Comparison of ENCODE assay signal across 11 cellular contexts in the genomic region with DNA sequence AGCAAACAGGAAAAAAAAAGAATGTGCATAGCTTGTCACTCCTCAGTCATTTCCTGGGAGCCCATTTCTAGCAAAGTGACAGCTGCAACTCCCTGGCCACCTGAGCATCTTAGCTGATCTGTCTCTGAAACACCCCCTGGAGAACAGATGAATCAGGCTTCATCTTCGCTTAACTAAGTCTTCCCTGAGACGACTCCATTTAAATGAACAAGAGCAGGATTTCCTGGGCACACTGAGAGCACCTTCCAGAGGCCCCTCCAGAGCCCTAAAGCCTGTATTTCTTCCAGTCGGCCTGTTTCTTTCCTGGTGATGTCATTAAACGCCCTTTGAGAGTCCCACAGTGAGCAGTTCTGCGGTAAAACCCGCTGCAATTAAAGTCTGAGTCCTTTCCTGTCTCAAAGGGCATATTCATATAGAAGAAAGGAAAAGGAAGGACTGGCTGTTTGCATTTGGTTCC. TPM values are rescaled to one million over a fixed set of nuclear protein-coding genes. Genes with fewer than 3 reads are reported as not detected.
DNase-seq lines count a peak whose midpoint lies in the region; ATAC-seq, FAIRE-seq and TF ChIP-seq lines count a peak whose summit lies in the region.
"Had no signal": no experiment of that assay in that cellular context is flagged by ENCODE, and none has a peak within 500 bp of the region (broad histone marks: within the 10 kb centered on the region; RNA-seq: fewer than 3 reads in every experiment).

No MANE protein-coding gene starts in this region.

- H3K9me3 Mint-ChIP-seq in immature natural killer cell = no peaks in the 10 kb centered on the region

- H3K36me3 ChIP-seq in RWPE2 (ENCODE audit: low read depth) = peaks cover 100% of the 10 kb centered on the region

- no peak for TF ChIP-seq CTCF in RWPE2 (IDR thresholded peaks at IDR 0.05; ENCODE audit: poor library complexity, severe bottlenecking)

- peak overlapping the region; percentile 95 for H3K27ac ChIP-seq in RWPE2 (ENCODE audit: poor library complexity, severe bottlenecking)
- H3K27ac ChIP-seq: left lung had no signal

- no peak for FAIRE-seq in GM19239 (lab: Jason Lieb, UNC)

- peak overlapping the region in 2 of 6 donors; percentile 36 to 72 for H3K27ac Mint-ChIP-seq in immature natural killer cell

- peak; percentile 8 for DNase-seq in stimulated activated CD4-positive, alpha-beta T cell treated with anti-CD3 and anti-CD28 coated beads, Interleukin-1b, Interleukin-23, amount 100 ng/mL, for 48 hours
- DNase-seq in stimulated activated CD4-positive, alpha-beta T cell treated with anti-CD3 and anti-CD28 coated beads, Interleukin-12 subunit alpha, Interleukin-12 subunit beta, amount 100 ng/mL, for 4 hours = no peak
- DNase-seq in RWPE2 (ENCODE audit: low spot score) (no peak), glomerular visceral epithelial cell (ENCODE audit: extremely low spot score) (peak; percentile 84), immature natural killer cell (no peak), GM19239 (ENCODE audit: insufficient read length, low spot score) (no peak)
- DNase-seq in stimulated activated CD4-positive, alpha-beta T cell treated with anti-CD3 and anti-CD28 coated beads, Interleukin-4, amount 100 ng/mL, for 1 hour = no peak
- DNase-seq: SIG-M5 had no signal

- H3K4me1 Mint-ChIP-seq in immature natural killer cell = peaks cover 5 to 11% of the 10 kb centered on the region in 2 donors

- H3K4me1 ChIP-seq in RWPE2 (ENCODE audit: insufficient read depth, poor library complexity, severe bottlenecking) = peaks cover 6% of the 10 kb centered on the region

- no peaks in the 10 kb centered on the region for H3K9me3 ChIP-seq in RWPE2 (ENCODE audit: severe bottlenecking)
- H3K9me3 ChIP-seq: left lung had no signal

- peaks cover 0 to 1% (median 0%) of the 10 kb centered on the region in 3 donors for H3K36me3 Mint-ChIP-seq in immature natural killer cell

- H3K4me3 ChIP-seq in RWPE2 (ENCODE audit: severe bottlenecking) = no peak overlapping the region
- H3K4me3 ChIP-seq: left lung, skin epidermis had no signal

- H3K4me3 Mint-ChIP-seq in immature natural killer cell = no peak overlapping the region

- H3K27me3 ChIP-seq in RWPE2 (ENCODE audit: insufficient read depth, poor library complexity, severe bottlenecking) = no peaks in the 10 kb centered on the region
- H3K27me3 ChIP-seq: left lung had no signal

- peaks cover 0 to under 1% (median 0%) of the 10 kb centered on the region in 3 donors for H3K27me3 Mint-ChIP-seq in immature natural killer cell (ENCODE audit: low read depth in 3 of 3)

- ATAC-seq in RWPE2 (ENCODE audit: low read depth) (no peak), HG03460 (IDR thresholded peaks at IDR 0.05; ENCODE audit: unreplicated experiment) (no peak)
- ATAC-seq: left lung had no signal

RNA-seq across cellular contexts. Expression of gene TGFBI, which starts 13.9 kb away (rescaled TPM):
- polyA plus RNA-seq in immature natural killer cell = 10 to 100 TPM in 2 of 3 donors, 1 to 10 TPM in 1; 2.2 to 13.3 (median 10.9) TPM

Comparison
In these comparisons a context has a peak if more than half of its experiments do, and no peak if none do; other contexts are left out.
1. DNase-seq: peak in stimulated activated CD4-positive, alpha-beta T cell treated with anti-CD3 and anti-CD28 coated beads, Interleukin-1b, Interleukin-23, amount 100 ng/mL, for 48 hours (single experiment) and glomerular visceral epithelial cell (single experiment); none in stimulated activated CD4-positive, alpha-beta T cell treated with anti-CD3 and anti-CD28 coated beads, Interleukin-12 subunit alpha, Interleukin-12 subunit beta, amount 100 ng/mL, for 4 hours (single experiment), RWPE2 (single experiment), immature natural killer cell (0 of 3), GM19239 (single experiment) and stimulated activated CD4-positive, alpha-beta T cell treated with anti-CD3 and anti-CD28 coated beads, Interleukin-4, amount 100 ng/mL, for 1 hour (single experiment).